17 cellular contexts compared by ENCODE assay signal in genomic region chr9:27799326-27799725, GRCh38.
"Had no signal": no experiment of that assay in that cellular context is flagged by ENCODE, and none has a peak within 500 bp of the region (broad histone marks: within the 10 kb centered on the region; RNA-seq: fewer than 3 reads in every experiment).

No MANE protein-coding gene starts in this region.

- H3K4me3 ChIP-seq: hepatocyte, mucosa of descending colon, psoas muscle, testis, tibial nerve, upper lobe of right lung, vagina had no signal

- ATAC-seq: effector memory CD8-positive, alpha-beta T cell; mucosa of descending colon; naive thymus-derived CD8-positive, alpha-beta T cell; psoas muscle; sciatic nerve; stimulated activated naive B cell treated with anti-CD40 and anti-IgM and Interleukin-4, amounts not matched to agents 10 μg/mL and 1 μg/mL and 100 μg/mL, for 72 hours; stimulated activated naive CD8-positive, alpha-beta T cell treated with anti-CD3 and anti-CD28 coated beads, Interleukin-15, amount 100 ng/mL, for 72 hours; upper lobe of right lung had no signal

- DNase-seq: effector memory CD8-positive, alpha-beta T cell; erythroblast; foreskin melanocyte; head of caudate nucleus; mucosa of descending colon; naive thymus-derived CD8-positive, alpha-beta T cell; psoas muscle; stimulated activated CD4-positive, alpha-beta T cell treated with anti-CD3 and anti-CD28 coated beads, Interleukin-2, amount 100 ng/mL, for 24 hours; stimulated activated CD4-positive, alpha-beta T cell treated with anti-CD3 and anti-CD28 coated beads, Interleukin-4, amount 100 ng/mL, for 4 hours; stimulated activated naive B cell treated with anti-CD40 and anti-IgM and Interleukin-4, amounts not matched to agents 10 μg/mL and 1 μg/mL and 100 μg/mL, for 72 hours; stimulated activated naive CD8-positive, alpha-beta T cell treated with anti-CD3 and anti-CD28 coated beads, Interleukin-15, amount 100 ng/mL, for 72 hours; testis; upper lobe of right lung had no signal
